Comparison of ENCODE assay signal across 15 cellular contexts in the genomic region with DNA sequence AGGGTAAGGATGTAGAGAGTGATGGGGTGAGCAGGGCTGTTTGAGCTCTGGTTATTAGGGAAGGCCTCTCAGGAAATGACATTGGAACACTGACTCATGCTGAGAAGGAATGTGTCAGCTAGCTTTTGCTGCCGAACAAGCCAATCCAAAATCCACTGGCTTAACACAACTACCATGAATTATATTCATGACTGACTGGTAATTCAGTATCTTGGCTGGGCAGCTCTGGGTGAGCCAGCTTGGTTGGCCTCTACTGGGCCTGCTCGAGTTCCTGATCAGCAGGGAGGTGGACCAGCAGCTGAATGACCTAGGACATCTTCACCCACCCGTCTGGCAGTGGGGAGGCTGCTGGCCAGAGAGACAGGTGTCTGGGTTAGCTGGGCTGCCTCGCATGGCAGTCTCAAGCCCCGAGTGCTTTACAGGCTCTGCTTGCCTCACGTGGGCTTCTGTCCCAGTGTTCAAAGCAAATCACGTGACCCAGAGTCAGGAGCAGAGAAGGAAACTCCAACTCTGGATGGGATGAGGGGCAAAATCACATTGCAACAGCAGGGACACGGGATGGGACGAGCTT.
DNase-seq lines count a peak whose midpoint lies in the region; ATAC-seq and TF ChIP-seq lines count a peak whose summit lies in the region.
"Had no signal": no experiment of that assay in that cellular context is flagged by ENCODE, and none has a peak within 500 bp of the region (broad histone marks: within the 10 kb centered on the region; RNA-seq: fewer than 3 reads in every experiment).

No MANE protein-coding gene starts in this region.

- no peaks in the 10 kb centered on the region for H3K27me3 ChIP-seq in ACC112 (ENCODE audit: insufficient read depth, low read length)
- no peaks in the 10 kb centered on the region for H3K27me3 ChIP-seq in left lung
- H3K27me3 ChIP-seq: colonic mucosa, spleen had no signal

- H3K4me1 ChIP-seq in ACC112 (ENCODE audit: control insufficient read depth, insufficient read depth, low read length, unreplicated experiment) (peaks cover 21% of the 10 kb centered on the region), left lung (peaks cover 0 to 21% of the 10 kb centered on the region in 2 donors)
- H3K4me1 ChIP-seq: colonic mucosa had no signal

- H3K9me3 ChIP-seq in left lung, result no peaks in the 10 kb centered on the region
- H3K9me3 ChIP-seq: colonic mucosa had no signal

- DNase-seq in HT1080 (ENCODE audit: low read depth) (peak; percentile 88), caudate nucleus (lab: John Stamatoyannopoulos, UW) (peak in 3 of 61 donors; percentile 20 to 39 (median 29)), left lung (no peak), activated T-cell treated with anti-CD3 and anti-CD28 coated beads for 4 hours (no peak)
- DNase-seq in activated naive CD4-positive, alpha-beta T cell treated with anti-CD3 and anti-CD28 coated beads, Interleukin-2, amount 50 U/mL, for 16 hours, result no peak
- DNase-seq in activated naive CD4-positive, alpha-beta T cell (lab: John Stamatoyannopoulos, UW), result no peak
- DNase-seq: colonic mucosa; naive thymus-derived CD8-positive, alpha-beta T cell; NCI-H2171 treated with DMSO at 0.1 percent for 48 hours; spleen; stimulated activated CD8-positive, alpha-beta memory T cell treated with anti-CD3 and anti-CD28 coated beads, Interleukin-4, amount 100 ng/mL, for 48 hours had no signal

- H3K4me3 ChIP-seq in ACC112 (ENCODE audit: low read depth, low read length), result no peak overlapping the region
- no peak overlapping the region for H3K4me3 ChIP-seq in left lung
- H3K4me3 ChIP-seq: colonic mucosa, spleen had no signal

- H3K27ac ChIP-seq in ACC112 (ENCODE audit: low read depth, low read length) (peak overlapping the region; percentile 24; the same call in 1 of the 2 replicates), caudate nucleus (ENCODE audit: low read depth, low read length) (peak overlapping the region; percentile 72), left lung (no peak overlapping the region)
- H3K27ac ChIP-seq: colonic mucosa, spleen had no signal

- H3K36me3 ChIP-seq in ACC112 (ENCODE audit: insufficient read depth, low read length) (peaks cover 9% of the 10 kb centered on the region), left lung (peaks cover 0 to 64% of the 10 kb centered on the region in 2 donors)
- H3K36me3 ChIP-seq: colonic mucosa had no signal

- peak; percentile 21 for ATAC-seq in left lung
- no peak for ATAC-seq in GM18502 (IDR thresholded peaks at IDR 0.05; ENCODE audit: poor library complexity, unreplicated experiment)
- ATAC-seq: activated CD4-positive, CD25-positive, alpha-beta regulatory T cell treated with anti-CD3 and anti-CD28 coated beads, Interleukin-2, amount 50 U/mL, for 24 hours; naive thymus-derived CD8-positive, alpha-beta T cell; Panc1 had no signal

- no peak overlapping the region for H2AFZ ChIP-seq in ACC112 (ENCODE audit: low read length, unreplicated experiment)

- intact Hi-C loops in left lung (cut with DNase I), result no loop called here

- TF ChIP-seq CTCF in left lung (IDR thresholded peaks at IDR 0.05), result no peak

- H3K79me2 ChIP-seq in ACC112 (ENCODE audit: control insufficient read depth, insufficient read depth, low read length, unreplicated experiment), result no peaks in the 10 kb centered on the region

Comparison
In these comparisons a context has a peak if more than half of its experiments do, and no peak if none do; other contexts are left out.
1. H3K27ac ChIP-seq: peak in ACC112 (single experiment) and caudate nucleus (single experiment); none in left lung (0 of 2).